8 cellular contexts compared by ENCODE assay signal in genomic region chr5:179803651-179804598, GRCh38. TPM values are rescaled to one million over a fixed set of nuclear protein-coding genes. Genes with fewer than 3 reads are reported as not detected.
DNase-seq lines count a peak whose midpoint lies in the region; ATAC-seq lines count a peak whose summit lies in the region.

No MANE protein-coding gene starts in this region.

- H3K9me3 ChIP-seq in MG63 (no peaks in the 10 kb centered on the region), mucosa of rectum (ENCODE audit: control insufficient read depth in 2 of 2, low read length in 2 of 2) (no peaks in the 10 kb centered on the region)

- peak overlapping the region; percentile 47 to 88 for H3K9ac ChIP-seq in mucosa of rectum (ENCODE audit: low read depth in 1 of 2, low read length in 2 of 2)

- in situ Hi-C loops in Caki2 (cut with HindIII; ENCODE audit: low pct_unique_long_range_greater_than_20kb, low sequenced_read_pairs) = no loop called here

- H3K36me3 ChIP-seq in MG63 = peaks cover 60% of the 10 kb centered on the region
- peaks cover 27 to 31% of the 10 kb centered on the region in 2 donors for H3K36me3 ChIP-seq in mucosa of rectum (ENCODE audit: control insufficient read depth in 2 of 2, insufficient read depth in 2 of 2, low read length in 2 of 2)

- H3K4me3 ChIP-seq in MG63 = peak overlapping the region; percentile 74; the same call in 1 of the 2 replicates
- H3K4me3 ChIP-seq in mucosa of rectum (ENCODE audit: low read length in 2 of 2) = peak overlapping the region; percentile 67 to 71

- DNase-seq in Caki2 (ENCODE audit: low read depth) (peak; percentile 38), MG63 (peak; percentile 70), iPS-NIHi7 (ENCODE audit: extremely low spot score) (no peak), NCI-H446 (lab: John Stamatoyannopoulos, UW) (no peak)
- peak; percentile 33 for DNase-seq in activated T-helper 9 cell treated with anti-CD3 and anti-CD28 coated beads, Interleukin-2, amount 50 U/mL, for 16 hours (ENCODE audit: low read depth)

- H3K27me3 ChIP-seq in MG63 = no peaks in the 10 kb centered on the region
- no peaks in the 10 kb centered on the region for H3K27me3 ChIP-seq in mucosa of rectum (ENCODE audit: control insufficient read depth in 2 of 2, insufficient read depth in 2 of 2, low read length in 2 of 2)

- H3K27ac ChIP-seq in mucosa of rectum (ENCODE audit: low read depth in 2 of 2, low read length in 2 of 2) = peak overlapping the region; percentile 95 to 97

- ATAC-seq in GM21737 (IDR thresholded peaks at IDR 0.05; ENCODE audit: unreplicated experiment) = no peak
- ATAC-seq in HG02840 (IDR thresholded peaks at IDR 0.05; ENCODE audit: low FRiP score, unreplicated experiment) = no peak

- H3K4me1 ChIP-seq in mucosa of rectum (ENCODE audit: control insufficient read depth in 2 of 2, insufficient read depth in 2 of 2, low read length in 2 of 2) = peaks cover 32 to 34% of the 10 kb centered on the region in 2 donors

RNA-seq across cellular contexts. Expression of gene MGAT4B, which starts 2.7 kb away (rescaled TPM):
- total RNA-seq in Caki2 (2014; rRNA removed; shearing (Covaris generic); ENCODE audit: low replicate concordance) = 656 and 666 TPM in 2 replicates
- total RNA-seq in MG63 (2014; rRNA removed; shearing (Covaris generic); ENCODE audit: low replicate concordance) = 149 and 238 TPM in 2 replicates

RNA-seq across cellular contexts. Expression of gene LTC4S, which starts 10.1 kb away (rescaled TPM):
- 1.3 TPM in 1 of 2 replicates, not detected in the other for total RNA-seq in Caki2 (2014; rRNA removed; shearing (Covaris generic); ENCODE audit: low replicate concordance)
- 1.7 TPM in 1 of 2 replicates, not detected in the other for total RNA-seq in MG63 (2014; rRNA removed; shearing (Covaris generic); ENCODE audit: low replicate concordance)

RNA-seq across cellular contexts. Expression of gene SQSTM1, which starts 16.8 kb away (rescaled TPM):
- total RNA-seq in Caki2 (2014; rRNA removed; shearing (Covaris generic); ENCODE audit: low replicate concordance) = 1,023 and 1,203 TPM in 2 replicates
- 484 and 538 TPM in 2 replicates for total RNA-seq in MG63 (2014; rRNA removed; shearing (Covaris generic); ENCODE audit: low replicate concordance)

RNA-seq across cellular contexts. Expression of gene MRNIP, which starts 54.7 kb away (rescaled TPM):
- total RNA-seq in Caki2 (2014; rRNA removed; shearing (Covaris generic); ENCODE audit: low replicate concordance) = 35.9 and 54.8 TPM in 2 replicates
- 25.5 and 30.6 TPM in 2 replicates for total RNA-seq in MG63 (2014; rRNA removed; shearing (Covaris generic); ENCODE audit: low replicate concordance)

Comparison
In these comparisons a context has a peak if more than half of its experiments do, and no peak if none do; other contexts are left out.
1. DNase-seq: peak in Caki2 (single experiment), MG63 (single experiment) and activated T-helper 9 cell treated with anti-CD3 and anti-CD28 coated beads, Interleukin-2, amount 50 U/mL, for 16 hours (single experiment); none in iPS-NIHi7 (single experiment) and NCI-H446 (0 of 2).